In the genomic region with DNA sequence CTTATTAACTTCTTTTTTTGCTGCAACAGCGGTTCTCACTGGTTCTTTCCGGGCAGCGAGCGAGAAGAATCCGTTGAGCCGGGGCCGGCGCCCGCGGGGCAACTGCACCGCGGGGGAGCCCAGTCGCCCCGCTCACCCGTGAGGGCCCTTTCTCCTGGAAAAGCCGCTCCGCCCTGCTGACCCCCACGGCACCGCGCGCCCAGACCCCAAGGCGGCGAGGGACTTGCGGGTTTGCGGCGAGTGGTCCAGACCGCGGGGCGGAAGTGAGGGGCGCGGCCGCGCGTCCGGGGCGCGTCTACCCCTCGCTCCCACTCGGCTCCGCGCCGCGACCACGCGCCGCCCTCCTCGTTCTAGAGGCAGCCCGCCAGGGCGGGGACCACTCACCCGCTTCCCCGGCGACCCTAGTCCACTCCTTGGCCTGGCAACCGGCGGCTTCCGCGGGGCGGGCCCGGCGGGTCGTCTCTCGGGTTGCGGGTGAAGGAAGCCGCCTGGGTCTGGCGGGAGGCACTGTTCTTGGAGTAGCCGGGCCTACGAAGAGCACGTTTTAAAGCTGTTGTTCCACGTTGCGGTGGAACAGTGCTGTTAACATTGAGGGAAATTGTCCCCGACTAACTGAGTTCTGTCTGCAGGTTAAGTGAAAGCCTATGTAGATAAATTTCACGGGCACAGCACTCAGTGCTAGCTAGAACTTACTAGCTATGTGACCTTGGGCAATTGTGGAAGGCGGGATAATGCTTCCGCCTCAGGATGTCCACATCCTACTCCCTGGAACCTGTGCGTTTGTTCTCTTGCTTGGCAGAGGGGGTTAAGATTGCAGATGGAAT, we compare ENCODE assay signal across 8 cellular contexts. TPM values are rescaled to one million over a fixed set of nuclear protein-coding genes. Genes with fewer than 3 reads are reported as not detected.
DNase-seq lines count a peak whose midpoint lies in the region; ATAC-seq and TF ChIP-seq lines count a peak whose summit lies in the region.

A gene with protein sequence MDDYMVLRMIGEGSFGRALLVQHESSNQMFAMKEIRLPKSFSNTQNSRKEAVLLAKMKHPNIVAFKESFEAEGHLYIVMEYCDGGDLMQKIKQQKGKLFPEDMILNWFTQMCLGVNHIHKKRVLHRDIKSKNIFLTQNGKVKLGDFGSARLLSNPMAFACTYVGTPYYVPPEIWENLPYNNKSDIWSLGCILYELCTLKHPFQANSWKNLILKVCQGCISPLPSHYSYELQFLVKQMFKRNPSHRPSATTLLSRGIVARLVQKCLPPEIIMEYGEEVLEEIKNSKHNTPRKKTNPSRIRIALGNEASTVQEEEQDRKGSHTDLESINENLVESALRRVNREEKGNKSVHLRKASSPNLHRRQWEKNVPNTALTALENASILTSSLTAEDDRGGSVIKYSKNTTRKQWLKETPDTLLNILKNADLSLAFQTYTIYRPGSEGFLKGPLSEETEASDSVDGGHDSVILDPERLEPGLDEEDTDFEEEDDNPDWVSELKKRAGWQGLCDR (minus strand): TSS at position 439 of the 824 bp plus-strand sequence. CDS start 3,406 bp downstream, outside the sequence.

- TF ChIP-seq CTCF in fibroblast of villous mesenchyme (IDR thresholded peaks at IDR 0.05; ENCODE audit: insufficient read depth, low read depth, low read length): no peak
- no peak for TF ChIP-seq CTCF in nephron (IDR thresholded peaks at IDR 0.05; ENCODE audit: unreplicated experiment in 3 of 3)

- peak within 1 kb of the TSS; percentile 71 to 93 (median 88) for H3K27ac Mint-ChIP-seq in nephron
- H3K27ac Mint-ChIP-seq in stimulated activated naive CD8-positive, alpha-beta T cell treated with anti-CD3 and anti-CD28 coated beads, Interleukin-15, Interleukin-2, amounts not matched to agents 100 ng/mL and 50 ng/mL, for 24 hours: peak within 1 kb of the TSS; percentile 69

- peak; percentile 77 for ATAC-seq in GM21367 (IDR thresholded peaks at IDR 0.05; ENCODE audit: unreplicated experiment)

- peak within 1 kb of the TSS; percentile 83 for H3K4me3 ChIP-seq in fibroblast of villous mesenchyme (ENCODE audit: low read depth, low read length)

- peaks cover 34% of the 10 kb centered on the region for H3K4me1 Mint-ChIP-seq in nephron
- H3K4me1 Mint-ChIP-seq in stimulated activated naive CD8-positive, alpha-beta T cell treated with anti-CD3 and anti-CD28 coated beads, Interleukin-15, Interleukin-2, amounts not matched to agents 100 ng/mL and 50 ng/mL, for 24 hours (ENCODE audit: low read depth): peaks cover 35% of the 10 kb centered on the region

- peaks cover 4% of the 10 kb centered on the region for H3K36me3 Mint-ChIP-seq in nephron (ENCODE audit: low read depth)
- H3K36me3 Mint-ChIP-seq in stimulated activated naive CD8-positive, alpha-beta T cell treated with anti-CD3 and anti-CD28 coated beads, Interleukin-15, Interleukin-2, amounts not matched to agents 100 ng/mL and 50 ng/mL, for 24 hours (ENCODE audit: low read depth): no peaks in the 10 kb centered on the region

- DNase-seq in D341Med (ENCODE audit: low spot score) (peak; percentile 87), HUDEP-2 (lab: John Stamatoyannopoulos, UW; ENCODE audit: unreplicated experiment in 76 of 76) (peak in 66 of 76 experiments; percentile 4 to 71 (median 46)), RPMI7951 (ENCODE audit: low read depth) (peak; percentile 63), fibroblast of villous mesenchyme (ENCODE audit: low read depth) (peak; percentile 57)
- DNase-seq in activated effector memory CD4-positive, alpha-beta T cell treated with anti-CD3 and anti-CD28 coated beads, Interleukin-2, amount 50 U/mL, for 16 hours: peak; percentile 80

- H3K9me3 Mint-ChIP-seq in nephron: no peaks in the 10 kb centered on the region
- H3K9me3 Mint-ChIP-seq in stimulated activated naive CD8-positive, alpha-beta T cell treated with anti-CD3 and anti-CD28 coated beads, Interleukin-15, Interleukin-2, amounts not matched to agents 100 ng/mL and 50 ng/mL, for 24 hours: no peaks in the 10 kb centered on the region

- H3K4me3 Mint-ChIP-seq in nephron: peak within 1 kb of the TSS; percentile 85 to 91 (median 91)
- H3K4me3 Mint-ChIP-seq in stimulated activated naive CD8-positive, alpha-beta T cell treated with anti-CD3 and anti-CD28 coated beads, Interleukin-15, Interleukin-2, amounts not matched to agents 100 ng/mL and 50 ng/mL, for 24 hours: peak within 1 kb of the TSS; percentile 82

- H3K27me3 Mint-ChIP-seq in nephron (ENCODE audit: low read depth): peaks cover 3% of the 10 kb centered on the region
- peaks cover 5% of the 10 kb centered on the region for H3K27me3 Mint-ChIP-seq in stimulated activated naive CD8-positive, alpha-beta T cell treated with anti-CD3 and anti-CD28 coated beads, Interleukin-15, Interleukin-2, amounts not matched to agents 100 ng/mL and 50 ng/mL, for 24 hours

RNA-seq across cellular contexts. Expression of the gene that starts here (rescaled TPM):
- total RNA-seq in RPMI7951 (2014; rRNA removed; shearing (Covaris generic)): 9.9 and 12.6 TPM in 2 replicates
- total RNA-seq in fibroblast of villous mesenchyme: 9.1 and 10.3 TPM in 2 replicates

Comparison
In these comparisons a context has a peak if more than half of its experiments do, and no peak if none do; other contexts are left out.
1. Peak in every context shown above with its lines: DNase-seq, ATAC-seq and H3K4me3 ChIP-seq.